In genomic region chr12:5437122-5437521, GRCh38 we compare ENCODE assay signal across 1 cellular context.
TF ChIP-seq lines count a peak whose summit lies in the region.

No MANE protein-coding gene starts in this region.

TF ChIP-seq in IMR-90, 13 proteins besides CTCF, POLR2A, EP300 and RAD21 (continued from another document):
- no peak for TF ChIP-seq MAFK (IDR thresholded peaks at IDR 0.05; ENCODE audit: low read depth, low read length)
- TF ChIP-seq RCOR1 (IDR thresholded peaks at IDR 0.05; ENCODE audit: insufficient replicate concordance, low read length): no peak
- no peak for TF ChIP-seq MXI1 (IDR thresholded peaks at IDR 0.05; ENCODE audit: borderline replicate concordance, low read depth, low read length)
- TF ChIP-seq BHLHE40 (IDR thresholded peaks at IDR 0.05; ENCODE audit: low read depth, low read length): no peak
